ENCODE assay signal across 18 cellular contexts in the genomic region with DNA sequence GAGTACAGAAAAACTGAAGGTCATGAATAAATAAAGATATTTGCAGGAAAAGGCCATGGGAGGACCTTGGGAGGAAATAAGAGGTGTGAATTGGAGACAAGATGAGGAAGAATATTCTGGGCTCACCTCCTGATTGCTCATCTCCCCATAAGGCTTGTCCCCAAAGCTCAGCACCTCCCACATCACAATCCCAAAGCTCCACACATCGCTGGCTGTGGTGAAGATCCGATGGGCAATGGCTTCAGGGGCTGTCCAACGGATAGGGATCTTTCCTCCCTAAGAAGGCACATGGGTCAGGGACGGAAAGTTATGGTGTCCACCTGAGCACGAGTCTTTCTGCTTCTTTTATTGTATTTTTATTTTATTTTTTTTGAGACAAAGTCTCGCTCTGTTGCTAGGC. TPM values are rescaled to one million over a fixed set of nuclear protein-coding genes. Genes with fewer than 3 reads are reported as not detected.
"Had no signal": no experiment of that assay in that cellular context is flagged by ENCODE, and none has a peak within 500 bp of the region (broad histone marks: within the 10 kb centered on the region; RNA-seq: fewer than 3 reads in every experiment).

No MANE protein-coding gene starts in this region.

- H3K27ac ChIP-seq: adrenal gland, suprapubic skin had no signal

- H3K9me3 ChIP-seq: adrenal gland, body of pancreas, mucosa of descending colon, suprapubic skin had no signal

- H3K27ac Mint-ChIP-seq: natural killer cell treated with Interleukin-12 subunit alpha and Interleukin-12 subunit beta and Interleukin-15 and Interleukin-18, amount 100 ng/mL, for 72 hours had no signal

- H3K27me3 ChIP-seq: adrenal gland, body of pancreas, suprapubic skin had no signal

- H3K36me3 Mint-ChIP-seq: natural killer cell treated with Interleukin-12 subunit alpha and Interleukin-12 subunit beta and Interleukin-15 and Interleukin-18, amount 100 ng/mL, for 72 hours had no signal

- DNase-seq: activated CD4-positive, alpha-beta T cell treated with anti-CD3 and anti-CD28 coated beads for 1 hour; activated CD4-positive, alpha-beta T cell treated with anti-CD3 and anti-CD28 coated beads, Interleukin-2, amount 50 U/mL, for 48 hours; activated gamma-delta T cell treated with Interleukin-2 at 50 U/mL for 16 hours; activated T-cell treated with anti-CD3 and anti-CD28 coated beads, Interleukin-2, amount 50 U/mL, for 48 hours; central memory CD4-positive, alpha-beta T cell; effector memory CD4-positive, alpha-beta T cell; erythroblast; stimulated activated CD4-positive, alpha-beta T cell treated with anti-CD3 and anti-CD28 coated beads, Interleukin-2, amount 100 ng/mL, for 48 hours; stimulated activated naive CD8-positive, alpha-beta T cell treated with anti-CD3 and anti-CD28 coated beads, Interleukin-15, Interleukin-2, amounts not matched to agents 100 U/mL and 50 U/mL, for 24 hours had no signal

- H3K4me3 ChIP-seq: adrenal gland, body of pancreas, coronary artery, mucosa of descending colon, suprapubic skin had no signal

- H3K27me3 Mint-ChIP-seq: natural killer cell treated with Interleukin-12 subunit alpha and Interleukin-12 subunit beta and Interleukin-15 and Interleukin-18, amount 100 ng/mL, for 72 hours had no signal

- ATAC-seq: mucosa of descending colon; natural killer cell treated with Interleukin-12 subunit alpha and Interleukin-12 subunit beta and Interleukin-15 and Interleukin-18, amount 100 ng/mL, for 72 hours; stimulated activated naive CD8-positive, alpha-beta T cell treated with anti-CD3 and anti-CD28 coated beads, Interleukin-15, Interleukin-2, amounts not matched to agents 100 U/mL and 50 U/mL, for 24 hours had no signal

- H3K9me3 Mint-ChIP-seq: natural killer cell treated with Interleukin-12 subunit alpha and Interleukin-12 subunit beta and Interleukin-15 and Interleukin-18, amount 100 ng/mL, for 72 hours had no signal

- H3K4me3 Mint-ChIP-seq: natural killer cell treated with Interleukin-12 subunit alpha and Interleukin-12 subunit beta and Interleukin-15 and Interleukin-18, amount 100 ng/mL, for 72 hours had no signal

RNA-seq across cellular contexts. Expression of a gene that starts 14.6 kb away (rescaled TPM):
- total RNA-seq: osteoblast had no signal

RNA-seq across cellular contexts. Expression of a gene that starts 49.2 kb away (rescaled TPM):
- total RNA-seq: body of pancreas; lung microvascular endothelial cell; natural killer cell treated with Interleukin-12 subunit alpha and Interleukin-12 subunit beta and Interleukin-15 and Interleukin-18, amount 100 ng/mL, for 72 hours; osteoblast; pulmonary artery endothelial cell; suprapubic skin had no signal
